Comparison of ENCODE assay signal across 2 cellular contexts in the genomic region with DNA sequence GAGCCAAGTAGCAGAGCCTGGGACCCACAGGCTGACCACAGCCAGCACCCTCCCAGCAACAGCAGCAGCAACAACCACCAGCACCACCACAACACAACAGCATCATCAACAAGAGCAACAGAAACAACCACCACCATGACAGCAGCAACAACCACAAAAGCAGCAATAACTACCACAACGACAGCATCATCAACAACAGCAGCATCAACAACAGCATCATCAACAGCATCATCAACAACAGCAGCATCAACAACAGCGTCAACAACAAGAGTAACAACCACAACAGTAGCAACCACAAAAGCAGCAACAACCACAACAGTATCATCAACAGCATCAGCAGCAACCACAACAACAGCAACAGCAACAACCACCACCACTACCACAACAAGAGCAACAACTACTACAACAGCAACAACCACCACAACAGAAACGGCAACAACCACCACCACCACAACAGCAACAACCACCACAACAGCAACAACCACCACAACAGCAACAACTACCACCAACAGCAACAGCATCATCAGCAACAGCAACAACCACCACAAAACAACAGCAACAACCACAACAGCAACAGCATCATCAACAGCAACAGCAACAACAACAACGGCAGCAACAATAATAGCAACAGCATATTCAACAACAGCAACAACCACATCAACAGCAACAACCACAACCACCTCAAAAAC.
TF ChIP-seq lines count a peak whose summit lies in the region.

No MANE protein-coding gene starts in this region.

TF ChIP-seq in HCT116, 20 proteins besides CTCF, POLR2A, EP300 and RAD21:
- TF ChIP-seq, protein P1, sequence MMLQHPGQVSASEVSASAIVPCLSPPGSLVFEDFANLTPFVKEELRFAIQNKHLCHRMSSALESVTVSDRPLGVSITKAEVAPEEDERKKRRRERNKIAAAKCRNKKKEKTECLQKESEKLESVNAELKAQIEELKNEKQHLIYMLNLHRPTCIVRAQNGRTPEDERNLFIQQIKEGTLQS (IDR thresholded peaks at IDR 0.05): no peak
- TF ChIP-seq EZH2 (IDR thresholded peaks at IDR 0.05) (no peak), EZH2phosphoT487 (IDR thresholded peaks at IDR 0.05; ENCODE audit: borderline replicate concordance) (no peak), ZNF274 (IDR thresholded peaks at IDR 0.05; ENCODE audit: low read depth, low read length) (no peak), JUND (IDR thresholded peaks at IDR 0.05) (no peak), TCF7L2 (IDR thresholded peaks at IDR 0.05; ENCODE audit: borderline replicate concordance, extremely low read depth, insufficient read depth, insufficient read length) (no peak)

TF ChIP-seq in H1, 55 proteins besides CTCF, POLR2A, EP300 and RAD21:
- TF ChIP-seq BCL11A (IDR thresholded peaks at IDR 0.05; ENCODE audit: low read depth in 2 of 2, low read length in 2 of 2) (no peak), SUZ12 (IDR thresholded peaks at IDR 0.05; ENCODE audit: low read length) (no peak), SIN3A (conservative IDR thresholded peaks at IDR 0.05 in 1 of 2, IDR thresholded peaks at IDR 0.05 in 1 of 2; ENCODE audit: low read depth in 1 of 2, low read length in 2 of 2) (no peak), GABPA (IDR thresholded peaks at IDR 0.05; ENCODE audit: borderline replicate concordance, insufficient read depth, low read length) (no peak), GTF2F1 (IDR thresholded peaks at IDR 0.05; ENCODE audit: borderline replicate concordance, low read depth, low read length) (no peak), EZH2 (IDR thresholded peaks at IDR 0.05; ENCODE audit: low read depth, low read length, severe bottlenecking) (no peak)
